29 cellular contexts compared by ENCODE assay signal in the genomic region with DNA sequence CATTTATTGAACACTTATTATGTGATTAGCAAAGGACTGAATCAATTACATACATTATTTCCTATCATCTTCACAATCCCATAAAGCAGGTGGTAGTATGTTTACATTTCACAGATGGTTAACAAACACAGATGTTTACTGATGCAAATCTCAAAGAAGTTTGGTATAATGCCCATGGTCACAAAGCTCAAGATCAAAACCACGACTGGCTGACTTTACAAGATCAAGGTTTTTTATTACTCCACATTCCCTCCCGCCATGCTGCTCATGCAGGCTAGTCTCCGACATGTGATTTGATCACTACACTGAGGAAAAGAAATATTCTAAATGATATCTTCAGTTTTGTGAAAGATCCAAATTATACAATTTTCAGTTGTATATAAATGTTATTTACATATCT.
"Had no signal": no experiment of that assay in that cellular context is flagged by ENCODE, and none has a peak within 500 bp of the region (broad histone marks: within the 10 kb centered on the region; RNA-seq: fewer than 3 reads in every experiment).

No MANE protein-coding gene starts in this region.

- H3K36me3 ChIP-seq: neural progenitor cell, ovary, right lobe of liver, suprapubic skin, transverse colon, uterus had no signal

- H3K36me3 Mint-ChIP-seq: natural killer cell, neural progenitor cell had no signal

- H3K4me1 Mint-ChIP-seq: natural killer cell; stimulated activated naive CD8-positive, alpha-beta T cell treated with anti-CD3 and anti-CD28 coated beads, Interleukin-15, amount 100 ng/mL, for 72 hours had no signal

- H3K27me3 ChIP-seq: neural progenitor cell, ovary, right lobe of liver, sigmoid colon, suprapubic skin, testis, tibial artery, transverse colon, upper lobe of right lung, uterus had no signal

- H3K9ac ChIP-seq: neural progenitor cell, parathyroid adenoma had no signal

- H3K27ac Mint-ChIP-seq: natural killer cell; nephron; neural progenitor cell; progenitor cell of endocrine pancreas; stimulated activated memory B cell treated with anti-CD40 and anti-IgM and Interleukin-4, amounts not matched to agents 10 μg/mL and 1 μg/mL and 100 μg/mL, for 72 hours; stimulated activated naive CD8-positive, alpha-beta T cell treated with anti-CD3 and anti-CD28 coated beads, Interleukin-15, amount 100 ng/mL, for 72 hours; type B pancreatic cell had no signal

- H3K9me3 ChIP-seq: ovary, psoas muscle, right lobe of liver, sigmoid colon, suprapubic skin, testis, tibial artery, transverse colon, upper lobe of right lung, uterus had no signal

- H3K4me3 ChIP-seq: neural progenitor cell, ovary, psoas muscle, right lobe of liver, sigmoid colon, suprapubic skin, testis, tibial artery, transverse colon, upper lobe of right lung, uterus had no signal

- ATAC-seq: natural killer cell; psoas muscle; right cardiac atrium; right lobe of liver; stimulated activated memory B cell treated with anti-CD40 and anti-IgM and Interleukin-4, amounts not matched to agents 10 μg/mL and 1 μg/mL and 100 μg/mL, for 72 hours; stimulated activated naive CD8-positive, alpha-beta T cell treated with anti-CD3 and anti-CD28 coated beads, Interleukin-15, amount 100 ng/mL, for 72 hours; stimulated activated naive CD8-positive, alpha-beta T cell treated with anti-CD3 and anti-CD28 coated beads, Interleukin-15, Interleukin-2, amounts not matched to agents 100 U/mL and 50 U/mL, for 24 hours; upper lobe of right lung had no signal

- H3K27ac ChIP-seq: neural progenitor cell, ovary, parathyroid adenoma, psoas muscle, right lobe of liver, sigmoid colon, suprapubic skin, testis, tibial artery, transverse colon, upper lobe of right lung, uterus had no signal

- H3K4me3 Mint-ChIP-seq: natural killer cell; nephron; neural progenitor cell; stimulated activated memory B cell treated with anti-CD40 and anti-IgM and Interleukin-4, amounts not matched to agents 10 μg/mL and 1 μg/mL and 100 μg/mL, for 72 hours; stimulated activated naive CD8-positive, alpha-beta T cell treated with anti-CD3 and anti-CD28 coated beads, Interleukin-15, amount 100 ng/mL, for 72 hours; type B pancreatic cell had no signal

- H3K9me3 Mint-ChIP-seq: natural killer cell; nephron; neural progenitor cell; stimulated activated memory B cell treated with anti-CD40 and anti-IgM and Interleukin-4, amounts not matched to agents 10 μg/mL and 1 μg/mL and 100 μg/mL, for 72 hours; stimulated activated naive CD8-positive, alpha-beta T cell treated with anti-CD3 and anti-CD28 coated beads, Interleukin-15, amount 100 ng/mL, for 72 hours; type B pancreatic cell had no signal

- H3K27me3 Mint-ChIP-seq: progenitor cell of endocrine pancreas; stimulated activated memory B cell treated with anti-CD40 and anti-IgM and Interleukin-4, amounts not matched to agents 10 μg/mL and 1 μg/mL and 100 μg/mL, for 72 hours; stimulated activated naive CD8-positive, alpha-beta T cell treated with anti-CD3 and anti-CD28 coated beads, Interleukin-15, amount 100 ng/mL, for 72 hours had no signal

- DNase-seq: natural killer cell; occipital lobe; ovary; posterior cingulate gyrus; psoas muscle; right cardiac atrium; right lobe of liver; sigmoid colon; stimulated activated CD4-positive, alpha-beta T cell treated with anti-CD3 and anti-CD28 coated beads, Interleukin-15, amount 100 ng/mL, for 24 hours; stimulated activated CD4-positive, alpha-beta T cell treated with anti-CD3 and anti-CD28 coated beads, Interleukin-2, amount 100 ng/mL, for 24 hours; stimulated activated CD4-positive, alpha-beta T cell treated with anti-CD3 and anti-CD28 coated beads, Interleukin-2, amount 100 ng/mL, for 48 hours; stimulated activated CD4-positive, alpha-beta T cell treated with anti-CD3 and anti-CD28 coated beads, Interleukin-4, amount 100 ng/mL, for 4 hours; stimulated activated CD8-positive, alpha-beta memory T cell treated with anti-CD3 and anti-CD28 coated beads, Interleukin-4, amount 100 ng/mL, for 48 hours; stimulated activated naive CD4-positive, alpha-beta T cell; stimulated activated naive CD8-positive, alpha-beta T cell treated with anti-CD3 and anti-CD28 coated beads, Interleukin-15, amount 100 ng/mL, for 72 hours; stimulated activated naive CD8-positive, alpha-beta T cell treated with anti-CD3 and anti-CD28 coated beads, Interleukin-15, Interleukin-2, amounts not matched to agents 100 U/mL and 50 U/mL, for 24 hours; substantia nigra; testis; tibial artery; transverse colon; upper lobe of right lung; uterus had no signal

- H3K4me1 ChIP-seq: parathyroid adenoma, psoas muscle, right lobe of liver, sigmoid colon, suprapubic skin, testis, tibial artery, upper lobe of right lung, uterus had no signal
